ENCODE assay signal across 9 cellular contexts in genomic region chr17:41322264-41322902, GRCh38. TPM values are rescaled to one million over a fixed set of nuclear protein-coding genes. Genes with fewer than 3 reads are reported as not detected.
A peak's percentile ranks its signal among the peaks of the same experiment; 100 is the strongest.
DNase-seq lines count a peak whose midpoint lies in the region; ATAC-seq, FAIRE-seq and TF ChIP-seq lines count a peak whose summit lies in the region.
"Had no signal": no experiment of that assay in that cellular context is flagged by ENCODE, and none has a peak within 500 bp of the region (broad histone marks: within the 10 kb centered on the region; RNA-seq: fewer than 3 reads in every experiment).

No MANE protein-coding gene starts in this region.

- no peaks in the 10 kb centered on the region for H3K27me3 Mint-ChIP-seq in activated CD4-positive, alpha-beta T cell treated with anti-CD3 and anti-CD28 coated beads, Interleukin-2, amount 10 ng/mL, durations not matched to agents 7 days and 5 days

- ATAC-seq in foreskin keratinocyte = peak; percentile 33

- H3K27me3 ChIP-seq in Loucy (ENCODE audit: insufficient read depth, low read length, poor library complexity, severe bottlenecking) = no peaks in the 10 kb centered on the region
- H3K27me3 ChIP-seq in foreskin keratinocyte = no peaks in the 10 kb centered on the region

- CTCF ChIA-PET in activated CD4-positive, alpha-beta T cell treated with anti-CD3 and anti-CD28 coated beads, Interleukin-2, amount 10 ng/mL, durations not matched to agents 7 days and 5 days (lab: Charles Lee) = interaction anchor here (0.6 to 1.5 kb wide), 9 partner anchors 8 to 46 kb away, joined by 3 to 10 read pairs (median 5); partner anchors contain the start of gene KRT33A

- H3K79me2 ChIP-seq in Loucy (ENCODE audit: insufficient read depth, low read length) = no peaks in the 10 kb centered on the region

- H3K9me2 ChIP-seq in Loucy (replicated peaks; ENCODE audit: low read depth, low read length) = no peaks in the 10 kb centered on the region

- peaks cover 13% of the 10 kb centered on the region for H3K9me3 Mint-ChIP-seq in activated CD4-positive, alpha-beta T cell treated with anti-CD3 and anti-CD28 coated beads, Interleukin-2, amount 10 ng/mL, durations not matched to agents 7 days and 5 days

- H4K20me1 ChIP-seq in Loucy (ENCODE audit: insufficient read depth, low read length, poor library complexity, severe bottlenecking) = no peaks in the 10 kb centered on the region

- peaks cover 32% of the 10 kb centered on the region for H3K4me1 Mint-ChIP-seq in activated CD4-positive, alpha-beta T cell treated with anti-CD3 and anti-CD28 coated beads, Interleukin-2, amount 10 ng/mL, durations not matched to agents 7 days and 5 days

- no peak overlapping the region for H2AFZ ChIP-seq in Loucy (ENCODE audit: low read length)

- H3F3A ChIP-seq in Loucy (ENCODE audit: low read depth) = no peaks in the 10 kb centered on the region

- H3K36me3 ChIP-seq in Loucy (ENCODE audit: insufficient read depth, low read length) = no peaks in the 10 kb centered on the region

- peak; percentile 44 for DNase-seq in activated CD4-positive, alpha-beta T cell treated with anti-CD3 and anti-CD28 coated beads, Interleukin-2, amount 10 ng/mL, durations not matched to agents 7 days and 5 days
- DNase-seq in activated CD4-positive, alpha-beta T cell treated with anti-CD3 and anti-CD28 coated beads, Interleukin-2, amount 50 U/mL, for 4 hours = no peak
- peak; percentile 32 to 70 for DNase-seq in foreskin keratinocyte
- DNase-seq in skeletal muscle cell (ENCODE audit: low read depth) = peak; percentile 36
- no peak for DNase-seq in stimulated activated CD4-positive, alpha-beta T cell treated with anti-CD3 and anti-CD28 coated beads, Interleukin-2, amount 100 ng/mL, for 48 hours
- no peak for DNase-seq in D341Med (ENCODE audit: low spot score)

- H3K27ac ChIP-seq in foreskin keratinocyte = peak overlapping the region; percentile 43

- H3K4me2 ChIP-seq in Loucy (ENCODE audit: low read depth, low read length, poor library complexity, severe bottlenecking) = no peak overlapping the region

- H3K4me3 ChIP-seq in Loucy (ENCODE audit: low read length, poor library complexity, severe bottlenecking) (no peak overlapping the region), skeletal muscle cell (ENCODE audit: low read depth, low read length) (no peak overlapping the region)

- no peak overlapping the region for H3K4me3 Mint-ChIP-seq in activated CD4-positive, alpha-beta T cell treated with anti-CD3 and anti-CD28 coated beads, Interleukin-2, amount 10 ng/mL, durations not matched to agents 7 days and 5 days

- POLR2A ChIA-PET in activated CD4-positive, alpha-beta T cell treated with anti-CD3 and anti-CD28 coated beads, Interleukin-2, amount 10 ng/mL, durations not matched to agents 7 days and 5 days (lab: Charles Lee) = no interaction called here

- FAIRE-seq in TTC549 (lab: Jason Lieb, UNC) = peak; percentile 32

- peaks cover 9% of the 10 kb centered on the region for H3K9me3 ChIP-seq in Loucy (ENCODE audit: insufficient read depth, low read depth, low read length)

- H3K4me1 ChIP-seq in Loucy (ENCODE audit: insufficient read depth, low read length, poor library complexity, severe bottlenecking) (no peaks in the 10 kb centered on the region), foreskin keratinocyte (no peaks in the 10 kb centered on the region)

- no peak overlapping the region for H3K9ac ChIP-seq in Loucy (ENCODE audit: low read depth, low read length, poor library complexity, severe bottlenecking)

- TF ChIP-seq CTCF in Loucy (conservative IDR thresholded peaks at IDR 0.05; ENCODE audit: low read length) (peak; percentile 93), foreskin keratinocyte (conservative IDR thresholded peaks at IDR 0.05) (peak; percentile 95)

- H3K27ac Mint-ChIP-seq in activated CD4-positive, alpha-beta T cell treated with anti-CD3 and anti-CD28 coated beads, Interleukin-2, amount 10 ng/mL, durations not matched to agents 7 days and 5 days = peak overlapping the region; percentile 83

- peaks cover 10% of the 10 kb centered on the region for H3K36me3 Mint-ChIP-seq in activated CD4-positive, alpha-beta T cell treated with anti-CD3 and anti-CD28 coated beads, Interleukin-2, amount 10 ng/mL, durations not matched to agents 7 days and 5 days (ENCODE audit: low read depth)

RNA-seq across cellular contexts. Expression of gene KRTAP17-1, which starts 6.9 kb away (rescaled TPM):
- total RNA-seq in activated CD4-positive, alpha-beta T cell treated with anti-CD3 and anti-CD28 coated beads, Interleukin-2, amount 10 ng/mL, durations not matched to agents 7 days and 5 days = not detected
- total RNA-seq in foreskin keratinocyte = not detected in 2 replicates
- polyA plus RNA-seq in foreskin keratinocyte = not detected in 2 replicates

RNA-seq across cellular contexts. Expression of gene KRTAP16-1, which starts 13.3 kb away (rescaled TPM):
- under 1 TPM in 1 of 2 experiments, not detected in 1; 0.12 TPM for total RNA-seq in activated CD4-positive, alpha-beta T cell treated with anti-CD3 and anti-CD28 coated beads, Interleukin-2, amount 10 ng/mL, durations not matched to agents 7 days and 5 days
- not detected in 2 replicates for total RNA-seq in foreskin keratinocyte
- polyA plus RNA-seq in foreskin keratinocyte = not detected in 2 replicates

RNA-seq across cellular contexts. Expression of gene KRTAP29-1, which starts 19.7 kb away (rescaled TPM):
- total RNA-seq in activated CD4-positive, alpha-beta T cell treated with anti-CD3 and anti-CD28 coated beads, Interleukin-2, amount 10 ng/mL, durations not matched to agents 7 days and 5 days = not detected
- total RNA-seq in foreskin keratinocyte = not detected in 2 replicates
- not detected in 2 replicates for polyA plus RNA-seq in foreskin keratinocyte

RNA-seq across cellular contexts. Expression of gene KRT33A, which starts 28.2 kb away (rescaled TPM):
- not detected for total RNA-seq in activated CD4-positive, alpha-beta T cell treated with anti-CD3 and anti-CD28 coated beads, Interleukin-2, amount 10 ng/mL, durations not matched to agents 7 days and 5 days
- not detected in 2 replicates for total RNA-seq in foreskin keratinocyte
- polyA plus RNA-seq in foreskin keratinocyte = not detected in 2 replicates

RNA-seq across cellular contexts. Expression of gene KRTAP9-7, which starts 46.9 kb away (rescaled TPM):
- total RNA-seq in activated CD4-positive, alpha-beta T cell treated with anti-CD3 and anti-CD28 coated beads, Interleukin-2, amount 10 ng/mL, durations not matched to agents 7 days and 5 days = not detected
- not detected in 2 replicates for total RNA-seq in foreskin keratinocyte
- not detected in 2 replicates for polyA plus RNA-seq in foreskin keratinocyte
- polyA plus RNA-seq: thymus had no signal

Comparison
In these comparisons a context has a peak if more than half of its experiments do, and no peak if none do; other contexts are left out.
1. DNase-seq: peak in activated CD4-positive, alpha-beta T cell treated with anti-CD3 and anti-CD28 coated beads, Interleukin-2, amount 10 ng/mL, durations not matched to agents 7 days and 5 days (single experiment), foreskin keratinocyte (2 of 2) and skeletal muscle cell (single experiment); none in activated CD4-positive, alpha-beta T cell treated with anti-CD3 and anti-CD28 coated beads, Interleukin-2, amount 50 U/mL, for 4 hours (0 of 2), stimulated activated CD4-positive, alpha-beta T cell treated with anti-CD3 and anti-CD28 coated beads, Interleukin-2, amount 100 ng/mL, for 48 hours (0 of 2) and D341Med (single experiment).